Comparison of ENCODE assay signal across 19 cellular contexts in genomic region chr6:31880616-31881015, GRCh38. TPM values are rescaled to one million over a fixed set of nuclear protein-coding genes. Genes with fewer than 3 reads are reported as not detected.
DNase-seq lines count a peak whose midpoint lies in the region; ATAC-seq, FAIRE-seq and TF ChIP-seq lines count a peak whose summit lies in the region.
"Had no signal": no experiment of that assay in that cellular context is flagged by ENCODE, and none has a peak within 500 bp of the region (broad histone marks: within the 10 kb centered on the region; RNA-seq: fewer than 3 reads in every experiment).

No MANE protein-coding gene starts in this region.

- H3K36me3 ChIP-seq in HepG2 (replicated peaks in 1 of 2; ENCODE audit: control insufficient read depth in 1 of 2, insufficient read depth in 2 of 2, low read length in 2 of 2) (peaks cover 34 to 55% of the 10 kb centered on the region in 2 experiments), right lobe of liver (peaks cover 0 to 31% (median 8%) of the 10 kb centered on the region in 4 donors), mesenchymal stem cell (ENCODE audit: control insufficient read depth in 1 of 2, insufficient read depth in 2 of 2, low read depth in 1 of 2, low read length in 2 of 2) (peaks cover 58 to 61% of the 10 kb centered on the region in 2 experiments)

- no peaks in the 10 kb centered on the region for H3K9me3 Mint-ChIP-seq in effector memory CD8-positive, alpha-beta T cell
- H3K9me3 Mint-ChIP-seq: CD4-positive, alpha-beta T cell had no signal

- H3K27me3 ChIP-seq in HepG2 (ENCODE audit: control insufficient read depth in 1 of 2, insufficient read depth in 2 of 2, low read length in 2 of 2): no peaks in the 10 kb centered on the region
- no peaks in the 10 kb centered on the region for H3K27me3 ChIP-seq in right lobe of liver
- no peaks in the 10 kb centered on the region for H3K27me3 ChIP-seq in mesenchymal stem cell (ENCODE audit: control insufficient read depth in 1 of 2, insufficient read depth in 1 of 2, low read length in 2 of 2)
- H3K27me3 ChIP-seq: BLaER1 treated with 17β-estradiol and CSF1 and Interleukin-3, amounts not matched to agents 10 nM and 100 nM had no signal

- in situ Hi-C loops in HepG2 (cut with HindIII; ENCODE audit: extremely low pct_ligation_motif_present, low pct_unique_long_range_greater_than_20kb): no loop called here

- no peak for TF ChIP-seq POLR2A in HepG2 (IDR thresholded peaks at IDR 0.05; ENCODE audit: insufficient read depth in 1 of 2, low read depth in 2 of 2, low read length in 2 of 2)
- no peak for TF ChIP-seq POLR2A in right lobe of liver (IDR thresholded peaks at IDR 0.05)

- H4K91ac ChIP-seq in mesenchymal stem cell (ENCODE audit: low read length): no peak overlapping the region

- no peak overlapping the region for H4K8ac ChIP-seq in mesenchymal stem cell (ENCODE audit: low read length)

- H2BK5ac ChIP-seq in mesenchymal stem cell (ENCODE audit: low read depth, low read length, poor library complexity, severe bottlenecking): no peak overlapping the region

- intact Hi-C loops in HepG2 (cut with micrococcal nuclease; ENCODE audit: unreplicated experiment) (no loop called here), right lobe of liver (cut with DNase I) (no loop called here), sciatic nerve (cut with DNase I) (no loop called here)

- H3K27ac Mint-ChIP-seq in effector memory CD8-positive, alpha-beta T cell: peak overlapping the region; percentile 26 to 27
- H3K27ac Mint-ChIP-seq: CD4-positive, alpha-beta T cell had no signal

- no peak overlapping the region for H3K4me2 ChIP-seq in HepG2 (ENCODE audit: low read depth, low read length)
- H3K4me2 ChIP-seq in mesenchymal stem cell (ENCODE audit: low read length, poor library complexity, severe bottlenecking): no peak overlapping the region
- H3K4me2 ChIP-seq: BLaER1 treated with 17β-estradiol and CSF1 and Interleukin-3, amounts not matched to agents 10 nM and 100 nM had no signal

- no peak overlapping the region for H2BK12ac ChIP-seq in mesenchymal stem cell (ENCODE audit: low read length in 2 of 2)

- no peak overlapping the region for H3K18ac ChIP-seq in mesenchymal stem cell (ENCODE audit: low read depth in 1 of 2, low read length in 2 of 2)

- no peak for TF ChIP-seq CTCF in HepG2 (CRISPR knock-in tag; IDR thresholded peaks at IDR 0.05)
- TF ChIP-seq CTCF in right lobe of liver (IDR thresholded peaks at IDR 0.05): no peak
- no peak for TF ChIP-seq CTCF in VCaP (conservative IDR thresholded peaks at IDR 0.05)

- H3K14ac ChIP-seq in mesenchymal stem cell (ENCODE audit: low read length in 2 of 2): no peak overlapping the region

- POLR2A ChIA-PET in HepG2 (lab: Yijun Ruan, JAX): interaction anchor here (7.2 kb wide), 1 partner anchor 16 kb away, joined by 103 read pairs; the partner anchor contains the start of gene NEU1

- no TSS peak for BruUV-seq in HepG2 (replicated peaks; lab: Mats Ljungman, UMichigan)

- H3K27ac ChIP-seq in HepG2 (ENCODE audit: extremely low read length, insufficient read depth, low read length) (no peak overlapping the region), right lobe of liver (no peak overlapping the region), VCaP (peak overlapping the region; percentile 5; the same call in 1 of the 2 replicates), mesenchymal stem cell (ENCODE audit: low read length, poor library complexity, severe bottlenecking) (no peak overlapping the region)
- H3K27ac ChIP-seq: BLaER1 treated with 17β-estradiol and CSF1 and Interleukin-3, amounts not matched to agents 10 nM and 100 nM; HL-60 had no signal

- no peaks in the 10 kb centered on the region for H3K79me1 ChIP-seq in mesenchymal stem cell (replicated peaks; ENCODE audit: low read length, poor library complexity, severe bottlenecking)

- H3K23ac ChIP-seq in mesenchymal stem cell (ENCODE audit: low read length in 2 of 2): no peak overlapping the region

- H2BK120ac ChIP-seq in mesenchymal stem cell (ENCODE audit: low read depth, low read length): no peak overlapping the region

- H4K20me1 ChIP-seq in HepG2 (ENCODE audit: insufficient read depth, low read length): no peaks in the 10 kb centered on the region

- no peak for FAIRE-seq in HepG2 (lab: Jason Lieb, UNC)
- FAIRE-seq: G401.6, GM12891 had no signal

- no peak overlapping the region for H2BK15ac ChIP-seq in mesenchymal stem cell (ENCODE audit: low read depth, poor library complexity, severe bottlenecking)

- H3K9ac ChIP-seq in HepG2 (ENCODE audit: insufficient read depth, low read depth, low read length) (no peak overlapping the region), mesenchymal stem cell (ENCODE audit: low read length) (no peak overlapping the region)
- H3K9ac ChIP-seq: BLaER1 treated with 17β-estradiol and CSF1 and Interleukin-3, amounts not matched to agents 10 nM and 100 nM had no signal

- H3K4me1 ChIP-seq in HepG2 (ENCODE audit: insufficient read depth, low read length) (peaks cover 24% of the 10 kb centered on the region), right lobe of liver (no peaks in the 10 kb centered on the region), mesenchymal stem cell (ENCODE audit: control insufficient read depth, insufficient read depth, low read depth, low read length) (peaks cover 9% of the 10 kb centered on the region)

- TF ChIP-seq EP300 in HepG2 (IDR thresholded peaks at IDR 0.05; ENCODE audit: low read depth in 2 of 2, low read length in 2 of 2): no peak
- TF ChIP-seq EP300 in HepG2 (CRISPR knock-in tag; IDR thresholded peaks at IDR 0.05; ENCODE audit: borderline replicate concordance): no peak

- 97% methylated on average over 10 of the region's 10 CpGs for WGBS in HepG2 (ENCODE audit: low lambda C conversion rate)
- WGBS in right lobe of liver (ENCODE audit: insufficient coverage, low coverage, low lambda C conversion rate, missing lambda C conversion rate): 88% methylated on average over 8 of the region's 10 CpGs
- WGBS in mesenchymal stem cell: 95% methylated on average over 9 of the region's 10 CpGs

- H3K36me3 Mint-ChIP-seq in effector memory CD8-positive, alpha-beta T cell (ENCODE audit: insufficient read depth): peaks cover 26% of the 10 kb centered on the region

- H3K9me3 ChIP-seq in HepG2 (ENCODE audit: low read length) (no peaks in the 10 kb centered on the region), right lobe of liver (no peaks in the 10 kb centered on the region), mesenchymal stem cell (ENCODE audit: control insufficient read depth, low read length) (no peaks in the 10 kb centered on the region)
- H3K9me3 ChIP-seq: BLaER1 treated with 17β-estradiol and CSF1 and Interleukin-3, amounts not matched to agents 10 nM and 100 nM had no signal

- H3K27me3 Mint-ChIP-seq in effector memory CD8-positive, alpha-beta T cell: no peaks in the 10 kb centered on the region
- H3K27me3 Mint-ChIP-seq: CD4-positive, alpha-beta T cell had no signal

- H2AFZ ChIP-seq in HepG2 (ENCODE audit: low read length): no peak overlapping the region
- no peak overlapping the region for H2AFZ ChIP-seq in mesenchymal stem cell (ENCODE audit: low read depth, low read length)

- no peak for ATAC-seq in HepG2
- no peak for ATAC-seq in right lobe of liver
- no peak for ATAC-seq in effector memory CD8-positive, alpha-beta T cell (replicated peaks)
- ATAC-seq in sciatic nerve: no peak
- ATAC-seq: HCT116 had no signal

- H3K4me3 ChIP-seq in HepG2 (replicated peaks in 1 of 3; ENCODE audit: insufficient read depth in 1 of 3, low read depth in 2 of 3, low read length in 3 of 3) (no peak overlapping the region), right lobe of liver (no peak overlapping the region), mesenchymal stem cell (ENCODE audit: insufficient read depth in 1 of 2, low read depth in 1 of 2, low read length in 2 of 2) (no peak overlapping the region)
- H3K4me3 ChIP-seq: BLaER1 treated with 17β-estradiol and CSF1 and Interleukin-3, amounts not matched to agents 10 nM and 100 nM had no signal

- CTCF ChIA-PET in HepG2 (lab: Yijun Ruan, JAX; ENCODE audit: low intra/inter-chr PET ratio, low total read pairs): no interaction called here

- H3K79me2 ChIP-seq in HepG2 (ENCODE audit: insufficient read depth, low read length): no peaks in the 10 kb centered on the region

- no peak overlapping the region for H2AK5ac ChIP-seq in mesenchymal stem cell (ENCODE audit: low read length, severe bottlenecking)

- no peak overlapping the region for H3K4ac ChIP-seq in mesenchymal stem cell (ENCODE audit: low read depth in 1 of 2, low read length in 2 of 2)

- DNase-seq in HepG2 (ENCODE audit: low spot score) (no peak), right lobe of liver (no peak), sciatic nerve (ENCODE audit: low spot score) (no peak), mesenchymal stem cell (no peak), GOT3 (lab: John Stamatoyannopoulos, UW) (no peak)
- no peak for DNase-seq in effector memory CD8-positive, alpha-beta T cell
- no peak for DNase-seq in activated naive CD4-positive, alpha-beta T cell treated with Interleukin-2 at 50 U/mL for 16 hours
- DNase-seq: ACHN; CD4-positive, alpha-beta T cell; DMS79 treated with DMSO at 0.1 percent for 48 hours; EL had no signal

- H3K4me1 Mint-ChIP-seq in effector memory CD8-positive, alpha-beta T cell (ENCODE audit: low read depth in 2 of 2): no peaks in the 10 kb centered on the region

- no peak for TF ChIP-seq RAD21 in HepG2 (CRISPR knock-in tag; IDR thresholded peaks at IDR 0.05)

- no peak overlapping the region for H3K4me3 Mint-ChIP-seq in effector memory CD8-positive, alpha-beta T cell
- H3K4me3 Mint-ChIP-seq: CD4-positive, alpha-beta T cell had no signal

RNA-seq across cellular contexts. Expression of gene SLC44A4, which starts 1.8 kb away (rescaled TPM):
- total RNA-seq in HepG2 (2016; rRNA removed; fragmentation: Illumina TruSeq; extraction: Trizol): 5.6 and 5.9 TPM in 2 replicates
- 3.4 and 6.6 TPM in 2 replicates for total RNA-seq in HepG2 (2016; cell fraction: cytosol; rRNA removed; fragmentation: Illumina TruSeq; extraction: Trizol; ENCODE audit: low read depth)
- total RNA-seq in HepG2 (2016; cell fraction: insoluble cytoplasmic fraction; rRNA removed; fragmentation: Illumina TruSeq; extraction: Trizol): 4.8 and 8.3 TPM in 2 replicates
- total RNA-seq in HepG2 (2016; cell fraction: membrane; rRNA removed; fragmentation: Illumina TruSeq; extraction: Trizol): 6.1 and 6.6 TPM in 2 replicates
- total RNA-seq in HepG2 (2016; cell fraction: nucleus; rRNA removed; fragmentation: Illumina TruSeq; extraction: Trizol): 4.4 TPM in 2 replicates
- polyA plus RNA-seq in HepG2 (2011; rRNA removed): 3.5 and 3.6 TPM in 2 replicates
- 3.2 and 3.7 TPM in 2 replicates for polyA plus RNA-seq in HepG2 (2011; cell fraction: cytosol; rRNA removed)
- polyA plus RNA-seq in HepG2 (2011; cell fraction: nucleus; rRNA removed): 2.9 and 3.6 TPM in 2 replicates
- 1.8 and 3.2 TPM in 2 replicates for polyA plus RNA-seq in HepG2 (2012)
- 3.9 and 4.5 TPM in 2 replicates for polyA plus RNA-seq in HepG2 (2016; cell fraction: cytosol; fragmentation: Illumina TruSeq; extraction: Trizol; ENCODE audit: low read depth)
- 5.7 and 6.7 TPM in 2 replicates for polyA plus RNA-seq in HepG2 (2016; cell fraction: insoluble cytoplasmic fraction; fragmentation: Illumina TruSeq; extraction: Trizol; ENCODE audit: low read depth)
- polyA plus RNA-seq in HepG2 (2016; cell fraction: membrane; fragmentation: Illumina TruSeq; extraction: Trizol; ENCODE audit: low read depth): 5.8 and 6.2 TPM in 2 replicates
- 10.4 and 12.4 TPM in 2 replicates for polyA plus RNA-seq in HepG2 (2016; cell fraction: nucleus; fragmentation: Illumina TruSeq; extraction: Trizol; ENCODE audit: insufficient read depth, low read depth)
- polyA minus RNA-seq in HepG2 (2011; rRNA and poly(A)+ RNA removed; ENCODE audit: low replicate concordance): 4.9 TPM in 1 of 2 replicates, not detected in the other
- polyA minus RNA-seq in HepG2 (2011; cell fraction: cytosol; rRNA and poly(A)+ RNA removed): 0.97 and 0.99 TPM in 2 replicates
- 1.6 and 2.2 TPM in 2 replicates for polyA minus RNA-seq in HepG2 (2011; cell fraction: nucleus; rRNA and poly(A)+ RNA removed)
- under 1 TPM in 2 of 6 experiments, not detected in 4; 0.09 to 0.25 TPM for total RNA-seq in right lobe of liver
- 2.1 TPM for total RNA-seq in sciatic nerve
- 0.03 TPM for polyA plus RNA-seq in mesenchymal stem cell (2013, experiment 1 of 2)
- polyA plus RNA-seq in mesenchymal stem cell (2013, experiment 2 of 2): not detected
- total RNA-seq: A172, H4 had no signal

RNA-seq across cellular contexts. Expression of gene EHMT2, which starts 16.9 kb away (rescaled TPM):
- total RNA-seq in HepG2 (2016; rRNA removed; fragmentation: Illumina TruSeq; extraction: Trizol) (43.5 and 69.2 TPM in 2 replicates), right lobe of liver (10 to 100 TPM; 10.7 to 20.1 (median 13.3) TPM), sciatic nerve (49.4 TPM)
- 14.1 and 15.2 TPM in 2 replicates for total RNA-seq in HepG2 (2016; cell fraction: cytosol; rRNA removed; fragmentation: Illumina TruSeq; extraction: Trizol; ENCODE audit: low read depth)
- total RNA-seq in HepG2 (2016; cell fraction: insoluble cytoplasmic fraction; rRNA removed; fragmentation: Illumina TruSeq; extraction: Trizol): 34.4 and 70.7 TPM in 2 replicates
- 29.3 and 33.1 TPM in 2 replicates for total RNA-seq in HepG2 (2016; cell fraction: membrane; rRNA removed; fragmentation: Illumina TruSeq; extraction: Trizol)
- total RNA-seq in HepG2 (2016; cell fraction: nucleus; rRNA removed; fragmentation: Illumina TruSeq; extraction: Trizol): 46.1 and 48.0 TPM in 2 replicates
- polyA plus RNA-seq in HepG2 (2011; rRNA removed): 51.2 and 55.2 TPM in 2 replicates
- 29.3 and 36.1 TPM in 2 replicates for polyA plus RNA-seq in HepG2 (2011; cell fraction: cytosol; rRNA removed)
- 180 and 272 TPM in 2 replicates for polyA plus RNA-seq in HepG2 (2011; cell fraction: nucleus; rRNA removed)
- polyA plus RNA-seq in HepG2 (2012): 37.6 and 43.1 TPM in 2 replicates
- polyA plus RNA-seq in HepG2 (2016; cell fraction: cytosol; fragmentation: Illumina TruSeq; extraction: Trizol; ENCODE audit: low read depth): 8.3 and 9.2 TPM in 2 replicates
- polyA plus RNA-seq in HepG2 (2016; cell fraction: insoluble cytoplasmic fraction; fragmentation: Illumina TruSeq; extraction: Trizol; ENCODE audit: low read depth): 36.0 and 58.3 TPM in 2 replicates
- polyA plus RNA-seq in HepG2 (2016; cell fraction: membrane; fragmentation: Illumina TruSeq; extraction: Trizol; ENCODE audit: low read depth): 16.5 and 18.3 TPM in 2 replicates
- polyA plus RNA-seq in HepG2 (2016; cell fraction: nucleus; fragmentation: Illumina TruSeq; extraction: Trizol; ENCODE audit: insufficient read depth, low read depth): 122 and 136 TPM in 2 replicates
- 74.1 and 111 TPM in 2 replicates for polyA minus RNA-seq in HepG2 (2011; rRNA and poly(A)+ RNA removed; ENCODE audit: low replicate concordance)
- polyA minus RNA-seq in HepG2 (2011; cell fraction: cytosol; rRNA and poly(A)+ RNA removed): 26.2 and 33.8 TPM in 2 replicates
- 24.3 and 26.9 TPM in 2 replicates for polyA minus RNA-seq in HepG2 (2011; cell fraction: nucleus; rRNA and poly(A)+ RNA removed)
- 34.5 TPM for polyA plus RNA-seq in mesenchymal stem cell (2013, experiment 1 of 2)
- polyA plus RNA-seq in mesenchymal stem cell (2013, experiment 2 of 2): 33.2 TPM

RNA-seq across cellular contexts. Expression of gene NEU1, which starts 18.0 kb away (rescaled TPM):
- 139 and 297 TPM in 2 replicates for total RNA-seq in HepG2 (2016; rRNA removed; fragmentation: Illumina TruSeq; extraction: Trizol)
- 49.1 and 49.3 TPM in 2 replicates for total RNA-seq in HepG2 (2016; cell fraction: cytosol; rRNA removed; fragmentation: Illumina TruSeq; extraction: Trizol; ENCODE audit: low read depth)
- 132 and 314 TPM in 2 replicates for total RNA-seq in HepG2 (2016; cell fraction: insoluble cytoplasmic fraction; rRNA removed; fragmentation: Illumina TruSeq; extraction: Trizol)
- total RNA-seq in HepG2 (2016; cell fraction: membrane; rRNA removed; fragmentation: Illumina TruSeq; extraction: Trizol): 93.8 and 98.2 TPM in 2 replicates
- total RNA-seq in HepG2 (2016; cell fraction: nucleus; rRNA removed; fragmentation: Illumina TruSeq; extraction: Trizol): 237 and 274 TPM in 2 replicates
- polyA plus RNA-seq in HepG2 (2011; rRNA removed): 202 and 215 TPM in 2 replicates
- 195 and 257 TPM in 2 replicates for polyA plus RNA-seq in HepG2 (2011; cell fraction: cytosol; rRNA removed)
- 110 and 111 TPM in 2 replicates for polyA plus RNA-seq in HepG2 (2011; cell fraction: nucleus; rRNA removed)
- polyA plus RNA-seq in HepG2 (2012): 88.7 and 96.9 TPM in 2 replicates
- 46.5 and 46.6 TPM in 2 replicates for polyA plus RNA-seq in HepG2 (2016; cell fraction: cytosol; fragmentation: Illumina TruSeq; extraction: Trizol; ENCODE audit: low read depth)
- 114 and 120 TPM in 2 replicates for polyA plus RNA-seq in HepG2 (2016; cell fraction: insoluble cytoplasmic fraction; fragmentation: Illumina TruSeq; extraction: Trizol; ENCODE audit: low read depth)
- 67.2 and 70.7 TPM in 2 replicates for polyA plus RNA-seq in HepG2 (2016; cell fraction: membrane; fragmentation: Illumina TruSeq; extraction: Trizol; ENCODE audit: low read depth)
- 367 and 386 TPM in 2 replicates for polyA plus RNA-seq in HepG2 (2016; cell fraction: nucleus; fragmentation: Illumina TruSeq; extraction: Trizol; ENCODE audit: insufficient read depth, low read depth)
- polyA minus RNA-seq in HepG2 (2011; rRNA and poly(A)+ RNA removed; ENCODE audit: low replicate concordance): 35.2 and 243 TPM in 2 replicates
- polyA minus RNA-seq in HepG2 (2011; cell fraction: cytosol; rRNA and poly(A)+ RNA removed): 76.7 and 85.5 TPM in 2 replicates
- polyA minus RNA-seq in HepG2 (2011; cell fraction: nucleus; rRNA and poly(A)+ RNA removed): 40.9 and 43.8 TPM in 2 replicates
- total RNA-seq in right lobe of liver: 10 to 100 TPM; 20.3 to 44.8 (median 34.1) TPM
- 22.1 TPM for total RNA-seq in sciatic nerve
- polyA plus RNA-seq in mesenchymal stem cell (2013, experiment 1 of 2): 140 TPM
- polyA plus RNA-seq in mesenchymal stem cell (2013, experiment 2 of 2): 145 TPM

RNA-seq across cellular contexts. Expression of gene ZBTB12, which starts 21.3 kb away (rescaled TPM):
- 6.0 and 6.8 TPM in 2 replicates for total RNA-seq in HepG2 (2016; rRNA removed; fragmentation: Illumina TruSeq; extraction: Trizol)
- 1.6 and 1.7 TPM in 2 replicates for total RNA-seq in HepG2 (2016; cell fraction: cytosol; rRNA removed; fragmentation: Illumina TruSeq; extraction: Trizol; ENCODE audit: low read depth)
- 6.0 and 7.4 TPM in 2 replicates for total RNA-seq in HepG2 (2016; cell fraction: insoluble cytoplasmic fraction; rRNA removed; fragmentation: Illumina TruSeq; extraction: Trizol)
- total RNA-seq in HepG2 (2016; cell fraction: membrane; rRNA removed; fragmentation: Illumina TruSeq; extraction: Trizol): 5.7 and 5.8 TPM in 2 replicates
- 3.1 and 3.9 TPM in 2 replicates for total RNA-seq in HepG2 (2016; cell fraction: nucleus; rRNA removed; fragmentation: Illumina TruSeq; extraction: Trizol)
- 4.8 and 7.3 TPM in 2 replicates for polyA plus RNA-seq in HepG2 (2011; rRNA removed)
- polyA plus RNA-seq in HepG2 (2011; cell fraction: cytosol; rRNA removed): 3.7 and 5.8 TPM in 2 replicates
- polyA plus RNA-seq in HepG2 (2011; cell fraction: nucleus; rRNA removed): 6.9 and 7.3 TPM in 2 replicates
- 8.0 and 9.2 TPM in 2 replicates for polyA plus RNA-seq in HepG2 (2012)
- 2.7 and 3.0 TPM in 2 replicates for polyA plus RNA-seq in HepG2 (2016; cell fraction: cytosol; fragmentation: Illumina TruSeq; extraction: Trizol; ENCODE audit: low read depth)
- 14.0 and 15.9 TPM in 2 replicates for polyA plus RNA-seq in HepG2 (2016; cell fraction: insoluble cytoplasmic fraction; fragmentation: Illumina TruSeq; extraction: Trizol; ENCODE audit: low read depth)
- polyA plus RNA-seq in HepG2 (2016; cell fraction: membrane; fragmentation: Illumina TruSeq; extraction: Trizol; ENCODE audit: low read depth): 6.6 and 9.0 TPM in 2 replicates
- polyA plus RNA-seq in HepG2 (2016; cell fraction: nucleus; fragmentation: Illumina TruSeq; extraction: Trizol; ENCODE audit: insufficient read depth, low read depth): 10.6 and 12.2 TPM in 2 replicates
- polyA minus RNA-seq in HepG2 (2011; rRNA and poly(A)+ RNA removed; ENCODE audit: low replicate concordance): 12.3 and 22.9 TPM in 2 replicates
- polyA minus RNA-seq in HepG2 (2011; cell fraction: cytosol; rRNA and poly(A)+ RNA removed): 6.7 and 6.9 TPM in 2 replicates
- polyA minus RNA-seq in HepG2 (2011; cell fraction: nucleus; rRNA and poly(A)+ RNA removed): 3.7 and 4.5 TPM in 2 replicates
- under 1 TPM in 5 of 6 experiments, not detected in 1; 0.25 to 0.82 (median 0.51) TPM for total RNA-seq in right lobe of liver
- total RNA-seq in sciatic nerve: 8.4 TPM
- 2.8 TPM for polyA plus RNA-seq in mesenchymal stem cell (2013, experiment 1 of 2)
- 2.8 TPM for polyA plus RNA-seq in mesenchymal stem cell (2013, experiment 2 of 2)

RNA-seq across cellular contexts. Expression of gene C2, which starts 46.9 kb away (rescaled TPM):
- total RNA-seq in HepG2 (2016; rRNA removed; fragmentation: Illumina TruSeq; extraction: Trizol): 70.9 and 165 TPM in 2 replicates
- total RNA-seq in HepG2 (2016; cell fraction: cytosol; rRNA removed; fragmentation: Illumina TruSeq; extraction: Trizol; ENCODE audit: low read depth): 13.2 and 15.8 TPM in 2 replicates
- 59.3 and 162 TPM in 2 replicates for total RNA-seq in HepG2 (2016; cell fraction: insoluble cytoplasmic fraction; rRNA removed; fragmentation: Illumina TruSeq; extraction: Trizol)
- 25.4 and 27.2 TPM in 2 replicates for total RNA-seq in HepG2 (2016; cell fraction: membrane; rRNA removed; fragmentation: Illumina TruSeq; extraction: Trizol)
- 122 and 155 TPM in 2 replicates for total RNA-seq in HepG2 (2016; cell fraction: nucleus; rRNA removed; fragmentation: Illumina TruSeq; extraction: Trizol)
- 307 and 450 TPM in 2 replicates for polyA plus RNA-seq in HepG2 (2011; rRNA removed)
- 311 and 377 TPM in 2 replicates for polyA plus RNA-seq in HepG2 (2011; cell fraction: cytosol; rRNA removed)
- polyA plus RNA-seq in HepG2 (2011; cell fraction: nucleus; rRNA removed): 302 and 372 TPM in 2 replicates
- 396 and 449 TPM in 2 replicates for polyA plus RNA-seq in HepG2 (2012)
- polyA plus RNA-seq in HepG2 (2016; cell fraction: cytosol; fragmentation: Illumina TruSeq; extraction: Trizol; ENCODE audit: low read depth): 15.6 and 16.1 TPM in 2 replicates
- polyA plus RNA-seq in HepG2 (2016; cell fraction: insoluble cytoplasmic fraction; fragmentation: Illumina TruSeq; extraction: Trizol; ENCODE audit: low read depth): 54.0 and 67.9 TPM in 2 replicates
- 22.0 and 23.6 TPM in 2 replicates for polyA plus RNA-seq in HepG2 (2016; cell fraction: membrane; fragmentation: Illumina TruSeq; extraction: Trizol; ENCODE audit: low read depth)
- 194 and 212 TPM in 2 replicates for polyA plus RNA-seq in HepG2 (2016; cell fraction: nucleus; fragmentation: Illumina TruSeq; extraction: Trizol; ENCODE audit: insufficient read depth, low read depth)
- 0.58 and 518 TPM in 2 replicates for polyA minus RNA-seq in HepG2 (2011; rRNA and poly(A)+ RNA removed; ENCODE audit: low replicate concordance)
- polyA minus RNA-seq in HepG2 (2011; cell fraction: cytosol; rRNA and poly(A)+ RNA removed): 120 and 232 TPM in 2 replicates
- 89.4 and 148 TPM in 2 replicates for polyA minus RNA-seq in HepG2 (2011; cell fraction: nucleus; rRNA and poly(A)+ RNA removed)
- 100 to 1,000 TPM; 309 to 739 (median 533) TPM for total RNA-seq in right lobe of liver
- total RNA-seq in sciatic nerve: 25.0 TPM
- 1.1 TPM for polyA plus RNA-seq in mesenchymal stem cell (2013, experiment 1 of 2)
- polyA plus RNA-seq in mesenchymal stem cell (2013, experiment 2 of 2): 1.3 TPM
- total RNA-seq: A172 had no signal
